ENCODE assay signal across 24 cellular contexts in the genomic region with DNA sequence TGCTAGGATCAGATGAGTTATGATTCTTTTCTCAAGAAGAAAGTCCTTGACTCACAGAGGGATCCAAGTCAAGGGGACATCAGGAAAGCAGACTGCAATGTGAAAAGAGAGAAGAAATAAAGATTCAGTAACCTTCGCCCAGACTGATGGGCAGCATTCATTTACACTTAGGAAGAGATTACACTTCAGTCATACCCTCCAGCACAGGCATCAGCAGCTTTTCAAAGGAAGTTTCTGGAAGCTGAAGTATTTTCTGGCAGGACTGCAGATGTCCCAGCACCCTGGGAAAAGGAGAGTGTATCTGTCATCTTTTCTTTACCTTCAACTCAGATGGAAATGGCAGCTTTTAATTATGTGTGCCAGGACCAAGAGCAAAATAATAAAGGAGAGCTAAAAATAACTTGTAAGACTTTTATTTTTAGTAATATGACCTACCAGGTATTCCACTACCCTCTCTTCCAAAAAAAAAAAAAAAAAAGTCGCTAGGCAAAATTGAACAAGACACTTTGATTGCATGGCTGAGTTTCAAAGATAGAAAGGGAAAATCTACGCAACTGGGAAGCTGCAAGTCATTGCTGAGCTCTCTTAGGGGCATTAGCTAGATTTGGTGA.
"Had no signal": no experiment of that assay in that cellular context is flagged by ENCODE, and none has a peak within 500 bp of the region (broad histone marks: within the 10 kb centered on the region; RNA-seq: fewer than 3 reads in every experiment).

No MANE protein-coding gene starts in this region.

- H3K9me3 ChIP-seq: adrenal gland, esophagus squamous epithelium, gastroesophageal sphincter, sigmoid colon, spleen, upper lobe of right lung had no signal

- FAIRE-seq: astrocyte, colon, kidney had no signal

- H3K4me3 Mint-ChIP-seq: activated CD4-positive, alpha-beta memory T cell treated with anti-CD3 and anti-CD28 coated beads, Interleukin-2, amount 10 ng/mL, durations not matched to agents 7 days and 5 days; activated CD4-positive, alpha-beta T cell treated with anti-CD3 and anti-CD28 coated beads, Interleukin-2, amount 10 ng/mL, durations not matched to agents 24 days and 14 days; activated naive CD4-positive, alpha-beta T cell treated with anti-CD3 and anti-CD28 coated beads, Interleukin-2, amount 50 U/mL, for 24 hours; activated T-helper 1 cell treated with anti-CD3 and anti-CD28 coated beads, Interleukin-12 subunit alpha, Interleukin-12 subunit beta, Interleukin-2, Interleukin-4 antibody, amounts not matched to agents 30 ng/mL and 10 ng/mL and 1 ng/mL, durations not matched to agents 14 hours and 24 hours and 36 hours; central memory CD8-positive, alpha-beta T cell; natural killer cell treated with Interleukin-12 subunit alpha and Interleukin-12 subunit beta and Interleukin-15 and Interleukin-18, amount 100 ng/mL, for 72 hours; T-helper 2 cell treated with Interferon-gamma antibody and Interleukin-4, amounts not matched to agents 5 μg/mL and 100 μg/mL, for 36 hours had no signal

- DNase-seq: activated CD4-positive, alpha-beta memory T cell treated with anti-CD3 and anti-CD28 coated beads, Interleukin-2, amount 10 ng/mL, durations not matched to agents 7 days and 5 days; activated CD4-positive, alpha-beta T cell treated with anti-CD3 and anti-CD28 coated beads, Interleukin-2, amount 10 ng/mL, durations not matched to agents 24 days and 14 days; activated gamma-delta T cell treated with Interleukin-2 at 50 U/mL for 16 hours; adrenal gland; esophagus squamous epithelium; kidney; posterior cingulate gyrus; sigmoid colon; spleen; stimulated activated CD4-positive, alpha-beta T cell treated with anti-CD3 and anti-CD28 coated beads, Interleukin-4, amount 100 ng/mL, for 1 hour; stimulated activated naive CD4-positive, alpha-beta T cell; upper lobe of right lung had no signal

- H3K9me3 Mint-ChIP-seq: activated CD4-positive, alpha-beta memory T cell treated with anti-CD3 and anti-CD28 coated beads, Interleukin-2, amount 10 ng/mL, durations not matched to agents 7 days and 5 days; activated CD4-positive, alpha-beta T cell treated with anti-CD3 and anti-CD28 coated beads, Interleukin-2, amount 10 ng/mL, durations not matched to agents 24 days and 14 days; activated naive CD4-positive, alpha-beta T cell treated with anti-CD3 and anti-CD28 coated beads, Interleukin-2, amount 50 U/mL, for 24 hours; activated T-helper 1 cell treated with anti-CD3 and anti-CD28 coated beads, Interleukin-12 subunit alpha, Interleukin-12 subunit beta, Interleukin-2, Interleukin-4 antibody, amounts not matched to agents 30 ng/mL and 10 ng/mL and 1 ng/mL, durations not matched to agents 14 hours and 24 hours and 36 hours; central memory CD8-positive, alpha-beta T cell; natural killer cell treated with Interleukin-12 subunit alpha and Interleukin-12 subunit beta and Interleukin-15 and Interleukin-18, amount 100 ng/mL, for 72 hours; T-helper 2 cell treated with Interferon-gamma antibody and Interleukin-4, amounts not matched to agents 5 μg/mL and 100 μg/mL, for 36 hours had no signal

- H3K4me1 Mint-ChIP-seq: activated naive CD4-positive, alpha-beta T cell treated with anti-CD3 and anti-CD28 coated beads, Interleukin-2, amount 50 U/mL, for 24 hours; central memory CD8-positive, alpha-beta T cell had no signal

- H3K36me3 ChIP-seq: adrenal gland, esophagus squamous epithelium, gastroesophageal sphincter, sigmoid colon, spleen, upper lobe of right lung had no signal

- H3K36me3 Mint-ChIP-seq: activated naive CD4-positive, alpha-beta T cell treated with anti-CD3 and anti-CD28 coated beads, Interleukin-2, amount 50 U/mL, for 24 hours; natural killer cell treated with Interleukin-12 subunit alpha and Interleukin-12 subunit beta and Interleukin-15 and Interleukin-18, amount 100 ng/mL, for 72 hours had no signal

- ATAC-seq: activated CD4-positive, CD25-positive, alpha-beta regulatory T cell treated with anti-CD3 and anti-CD28 coated beads, Interleukin-2, amount 50 U/mL, for 24 hours; gastroesophageal sphincter; left lobe of liver; natural killer cell treated with Interleukin-12 subunit alpha and Interleukin-12 subunit beta and Interleukin-15 and Interleukin-18, amount 100 ng/mL, for 72 hours; SK-N-SH treated with all-trans-retinoic acid at 6 μM for 48 hours; upper lobe of right lung had no signal

- H3K27me3 ChIP-seq: adrenal gland, esophagus squamous epithelium, gastroesophageal sphincter, sigmoid colon, spleen, upper lobe of right lung had no signal

- H3K27ac Mint-ChIP-seq: activated CD4-positive, alpha-beta memory T cell treated with anti-CD3 and anti-CD28 coated beads, Interleukin-2, amount 10 ng/mL, durations not matched to agents 7 days and 5 days; activated naive CD4-positive, alpha-beta T cell treated with anti-CD3 and anti-CD28 coated beads, Interleukin-2, amount 50 U/mL, for 24 hours; activated T-helper 1 cell treated with anti-CD3 and anti-CD28 coated beads, Interleukin-12 subunit alpha, Interleukin-12 subunit beta, Interleukin-2, Interleukin-4 antibody, amounts not matched to agents 30 ng/mL and 10 ng/mL and 1 ng/mL, durations not matched to agents 14 hours and 24 hours and 36 hours; natural killer cell treated with Interleukin-12 subunit alpha and Interleukin-12 subunit beta and Interleukin-15 and Interleukin-18, amount 100 ng/mL, for 72 hours; T-helper 2 cell treated with Interferon-gamma antibody and Interleukin-4, amounts not matched to agents 5 μg/mL and 100 μg/mL, for 36 hours had no signal

- H3K4me1 ChIP-seq: adrenal gland, esophagus squamous epithelium, gastroesophageal sphincter, spleen, upper lobe of right lung had no signal

- H3K4me3 ChIP-seq: adrenal gland, esophagus squamous epithelium, gastroesophageal sphincter, sigmoid colon, spleen, upper lobe of right lung had no signal

- H3K27ac ChIP-seq: adrenal gland, esophagus squamous epithelium, gastroesophageal sphincter, sigmoid colon, spleen, upper lobe of right lung, VCaP had no signal
